In the genomic region with DNA sequence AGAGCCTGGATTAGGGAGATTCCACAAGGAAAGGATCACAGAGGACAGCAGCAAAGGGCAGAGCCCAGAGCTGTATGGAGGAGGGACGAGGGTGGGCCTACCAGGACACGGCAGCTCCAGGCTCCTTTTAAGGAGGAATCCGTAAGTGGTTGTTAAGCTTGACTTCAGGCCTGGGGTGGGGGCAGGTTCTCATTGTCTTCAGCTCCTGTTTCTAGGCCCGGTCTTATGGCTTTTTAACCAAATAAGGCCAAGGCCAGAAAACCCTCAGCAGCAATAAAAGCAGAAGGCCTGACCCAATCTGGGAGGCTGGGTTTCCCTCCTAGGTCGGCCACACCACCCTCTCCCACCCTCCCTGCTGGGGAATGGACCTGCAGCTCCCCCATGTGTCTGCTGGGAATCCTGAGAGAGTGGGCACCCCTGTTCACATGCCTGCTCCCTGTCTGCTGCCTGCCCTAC, we compare ENCODE assay signal across 11 cellular contexts.
A peak's percentile ranks its signal among the peaks of the same experiment; 100 is the strongest.
DNase-seq lines count a peak whose midpoint lies in the region; TF ChIP-seq lines count a peak whose summit lies in the region.
"Had no signal": no experiment of that assay in that cellular context is flagged by ENCODE, and none has a peak within 500 bp of the region (broad histone marks: within the 10 kb centered on the region; RNA-seq: fewer than 3 reads in every experiment).

No MANE protein-coding gene starts in this region.

- H3K36me3 ChIP-seq in NT2/D1 (ENCODE audit: insufficient read depth, insufficient read length, low read length), result no peaks in the 10 kb centered on the region
- no peaks in the 10 kb centered on the region for H3K36me3 ChIP-seq in esophagus (ENCODE audit: control insufficient read depth in 2 of 2, insufficient read depth in 2 of 2, low read length in 1 of 2)

- H3K4me3 ChIP-seq in NT2/D1 (ENCODE audit: insufficient read length, low read depth) (no peak overlapping the region), esophagus (ENCODE audit: low read depth in 1 of 2, low read length in 2 of 2) (no peak overlapping the region)
- H3K4me3 ChIP-seq: testis had no signal

- WGBS in esophagus, 2 donors, result 57 to 62% methylated on average over 5 of the region's 5 CpGs

- H3K9me3 Mint-ChIP-seq in Calu3 (ENCODE audit: low read depth, unreplicated experiment), result peaks cover 3% of the 10 kb centered on the region
- no peaks in the 10 kb centered on the region for H3K9me3 Mint-ChIP-seq in nephron
- H3K9me3 Mint-ChIP-seq in activated T-cell treated with anti-CD3 and anti-CD28 coated beads, Interleukin-2, amount 50 U/mL, for 24 hours, result no peaks in the 10 kb centered on the region

- intact Hi-C loops in Calu3 (cut with micrococcal nuclease; ENCODE audit: unreplicated experiment), result no loop called here

- H3K4me1 Mint-ChIP-seq in Calu3 (ENCODE audit: low read depth, unreplicated experiment), result peaks cover 28% of the 10 kb centered on the region
- H3K4me1 Mint-ChIP-seq in nephron, result peaks cover 57% of the 10 kb centered on the region
- peaks cover 35% of the 10 kb centered on the region for H3K4me1 Mint-ChIP-seq in activated T-cell treated with anti-CD3 and anti-CD28 coated beads, Interleukin-2, amount 50 U/mL, for 24 hours (ENCODE audit: low read depth)

- H3K27me3 Mint-ChIP-seq in Calu3 (ENCODE audit: unreplicated experiment), result no peaks in the 10 kb centered on the region
- H3K27me3 Mint-ChIP-seq in nephron (ENCODE audit: low read depth), result peaks cover 19% of the 10 kb centered on the region
- H3K27me3 Mint-ChIP-seq in activated T-cell treated with anti-CD3 and anti-CD28 coated beads, Interleukin-2, amount 50 U/mL, for 24 hours, result no peaks in the 10 kb centered on the region

- H3K36me3 Mint-ChIP-seq in Calu3 (ENCODE audit: insufficient read depth, unreplicated experiment) (peaks cover 6% of the 10 kb centered on the region), nephron (ENCODE audit: low read depth) (no peaks in the 10 kb centered on the region)
- H3K36me3 Mint-ChIP-seq in activated T-cell treated with anti-CD3 and anti-CD28 coated beads, Interleukin-2, amount 50 U/mL, for 24 hours (ENCODE audit: low read depth), result no peaks in the 10 kb centered on the region

- H3K4me1 ChIP-seq in NT2/D1 (ENCODE audit: insufficient read depth, insufficient read length), result peaks cover 8% of the 10 kb centered on the region
- peaks cover 4 to 14% of the 10 kb centered on the region in 2 donors for H3K4me1 ChIP-seq in esophagus (ENCODE audit: control insufficient read depth in 2 of 2, insufficient read depth in 2 of 2, low read length in 1 of 2)

- peak overlapping the region; percentile 14 to 79 for H3K27ac ChIP-seq in esophagus (ENCODE audit: low read depth in 2 of 2, low read length in 1 of 2)

- H3K27me3 ChIP-seq in NT2/D1 (ENCODE audit: insufficient read depth, insufficient read length) (no peaks in the 10 kb centered on the region), esophagus (ENCODE audit: control insufficient read depth in 1 of 2, insufficient read depth in 2 of 2, low read length in 2 of 2) (no peaks in the 10 kb centered on the region)
- H3K27me3 ChIP-seq: testis had no signal

- no peak for TF ChIP-seq CTCF in Calu3 (IDR thresholded peaks at IDR 0.05; ENCODE audit: unreplicated experiment)
- no peak for TF ChIP-seq CTCF in nephron (IDR thresholded peaks at IDR 0.05; ENCODE audit: unreplicated experiment in 3 of 3)
- no peak for TF ChIP-seq CTCF in GM13976 (IDR thresholded peaks at IDR 0.05; ENCODE audit: borderline replicate concordance, control extremely low read depth, extremely low read depth, insufficient read depth, missing control alignments)

- H3K9ac ChIP-seq in NT2/D1 (ENCODE audit: insufficient read length, low read depth), result no peak overlapping the region

- CTCF ChIA-PET in Calu3 (lab: Charles Lee), result interaction anchor here (0.5 to 1.3 kb wide), 4 partner anchors 12 to 172 kb away, joined by 3 to 9 read pairs (median 4); a partner anchor contains a TSS

- no TSS peak for BruUV-seq in Calu3 (replicated peaks; lab: Mats Ljungman, UMichigan)

- H3K9me3 ChIP-seq in NT2/D1 (ENCODE audit: insufficient read depth, low read length) (no peaks in the 10 kb centered on the region), esophagus (ENCODE audit: control insufficient read depth in 2 of 2, insufficient read depth in 1 of 2, low read depth in 1 of 2, low read length in 1 of 2) (no peaks in the 10 kb centered on the region)
- H3K9me3 ChIP-seq: testis had no signal

- H3K4me3 Mint-ChIP-seq in Calu3 (ENCODE audit: low read depth, unreplicated experiment) (no peak overlapping the region), nephron (no peak overlapping the region)
- no peak overlapping the region for H3K4me3 Mint-ChIP-seq in activated T-cell treated with anti-CD3 and anti-CD28 coated beads, Interleukin-2, amount 50 U/mL, for 24 hours

- DNase-seq in Calu3, result peak; percentile 15
- DNase-seq in NT2/D1 (ENCODE audit: low read depth, low spot score), result peak; percentile 51
- no peak for DNase-seq in activated T-cell treated with anti-CD3 and anti-CD28 coated beads, Interleukin-2, amount 50 U/mL, for 24 hours
- DNase-seq in NCI-H2196 treated with DMSO at 0.1 percent for 48 hours (lab: John Stamatoyannopoulos, UW; ENCODE audit: unreplicated experiment), result no peak
- DNase-seq in NCI-H526 treated with DMSO at 0.1 percent for 48 hours (lab: John Stamatoyannopoulos, UW), result no peak
- DNase-seq in GM13976 (ENCODE audit: low spot score), result no peak
- DNase-seq: activated gamma-delta T cell, SIG-M5, testis had no signal

- peak overlapping the region; percentile 9 for H3K27ac Mint-ChIP-seq in Calu3 (ENCODE audit: unreplicated experiment)
- H3K27ac Mint-ChIP-seq in nephron, result peak overlapping the region; percentile 72 to 90 (median 80)
- no peak overlapping the region for H3K27ac Mint-ChIP-seq in activated T-cell treated with anti-CD3 and anti-CD28 coated beads, Interleukin-2, amount 50 U/mL, for 24 hours

- in situ Hi-C loops in GM13976 (cut with MboI; ENCODE audit: low sequenced_read_pairs, unreplicated experiment), result no loop called here

Comparison
In these comparisons a context has a peak if more than half of its experiments do, and no peak if none do; other contexts are left out.
1. DNase-seq: peak in Calu3 (single experiment) and NT2/D1 (single experiment); none in activated T-cell treated with anti-CD3 and anti-CD28 coated beads, Interleukin-2, amount 50 U/mL, for 24 hours (single experiment), NCI-H2196 treated with DMSO at 0.1 percent for 48 hours (single experiment), NCI-H526 treated with DMSO at 0.1 percent for 48 hours (single experiment) and GM13976 (single experiment).